Comparison of ENCODE assay signal across 8 cellular contexts in genomic region chr11:6315811-6316425, GRCh38. TPM values are rescaled to one million over a fixed set of nuclear protein-coding genes. Genes with fewer than 3 reads are reported as not detected.
DNase-seq lines count a peak whose midpoint lies in the region; ATAC-seq and TF ChIP-seq lines count a peak whose summit lies in the region.

No MANE protein-coding gene starts in this region.

- no peak overlapping the region for H3K27ac Mint-ChIP-seq in H9
- no peak overlapping the region for H3K27ac Mint-ChIP-seq in memory B cell

- H3K4me3 Mint-ChIP-seq in H9 (no peak overlapping the region), memory B cell (no peak overlapping the region)

- no peak overlapping the region for H3K23ac ChIP-seq in H9 (ENCODE audit: insufficient read length, low read depth, low read length)

- no peaks in the 10 kb centered on the region for H3K36me3 ChIP-seq in testis (ENCODE audit: low read depth, missing control alignments)

- no CpG with 5 or more reads among the region's 10 CpGs for WGBS in H9 (ENCODE audit: extremely low coverage, insufficient read length, low lambda C conversion rate)
- 22 to 27% methylated on average over 10 of the region's 10 CpGs for WGBS in testis, 2 donors

- no peak overlapping the region for H2AK5ac ChIP-seq in H9 (ENCODE audit: insufficient read length, low read length)

- no peak overlapping the region for H4K8ac ChIP-seq in H9 (replicated peaks; ENCODE audit: insufficient read length, low read depth, low read length)

- no peak overlapping the region for H4K5ac ChIP-seq in H9 (ENCODE audit: insufficient read length, low read depth, low read length)

- no peak overlapping the region for H2BK5ac ChIP-seq in H9 (ENCODE audit: insufficient read length, low read length)

- H3K36me3 Mint-ChIP-seq in H9 (ENCODE audit: insufficient read depth in 1 of 3, low read depth in 3 of 3) (peaks cover 0 to 14% (median 13%) of the 10 kb centered on the region in 3 experiments; a peak in 4 of 7 replicates), memory B cell (no peaks in the 10 kb centered on the region)

- H3K4me1 ChIP-seq in H9 (ENCODE audit: insufficient read depth, low read length), result no peaks in the 10 kb centered on the region
- peaks cover 22% of the 10 kb centered on the region for H3K4me1 ChIP-seq in testis

- no peaks in the 10 kb centered on the region for H3K79me1 ChIP-seq in H9 (ENCODE audit: insufficient read depth, low read depth, low read length, poor library complexity, severe bottlenecking)

- no peak overlapping the region for H2BK120ac ChIP-seq in H9 (ENCODE audit: low read depth, low read length, poor library complexity, severe bottlenecking)

- no peak overlapping the region for H3K18ac ChIP-seq in H9 (ENCODE audit: insufficient read length, low read depth, low read length)

- H3T11ph ChIP-seq in H9 (ENCODE audit: low read length), result no peak overlapping the region

- peaks cover 18% of the 10 kb centered on the region for H3K23me2 ChIP-seq in H9 (ENCODE audit: insufficient read length, low read depth, low read length, poor library complexity, severe bottlenecking)

- H3K27me3 ChIP-seq in H9 (ENCODE audit: insufficient read depth, low read length) (no peaks in the 10 kb centered on the region; the same call in 1 of the 2 replicates), testis (no peaks in the 10 kb centered on the region)

- no peak overlapping the region for H3K14ac ChIP-seq in H9 (ENCODE audit: insufficient read depth, low read length)

- H2BK15ac ChIP-seq in H9 (ENCODE audit: low read depth, low read length), result no peak overlapping the region

- no peak overlapping the region for H2BK12ac ChIP-seq in H9 (ENCODE audit: insufficient read length, low read depth, low read length)

- no peak overlapping the region for H3K4me2 ChIP-seq in H9 (ENCODE audit: insufficient read depth, insufficient read length, low read length)

- peak; percentile 22 for DNase-seq in stimulated activated naive CD4-positive, alpha-beta T cell treated with Interleukin-2 at 50 U/mL for 16 hours (lab: John Stamatoyannopoulos, UW)
- no peak for DNase-seq in stimulated activated naive CD4-positive, alpha-beta T cell (lab: John Stamatoyannopoulos, UW)
- DNase-seq in H9, result peak; percentile 78
- DNase-seq in LHCN-M2 (ENCODE audit: low read depth), result peak; percentile 62
- DNase-seq in dermis microvascular lymphatic vessel endothelial cell (ENCODE audit: low read depth in 2 of 2), result peak; percentile 38 to 66
- peak; percentile 5 to 19 for DNase-seq in memory B cell (ENCODE audit: low spot score in 2 of 2)
- peak; percentile 77 for DNase-seq in testis

- no peak overlapping the region for H3K27ac ChIP-seq in H9 (ENCODE audit: insufficient read length, low read depth, low read length)
- no peak overlapping the region for H3K27ac ChIP-seq in testis

- ATAC-seq in SK-N-SH treated with all-trans-retinoic acid at 6 μM for 48 hours (peak; percentile 90), memory B cell (ENCODE audit: low read depth) (peak; percentile 78)

- intact Hi-C loops in testis (cut with DNase I; ENCODE audit: low total_unique reads), result no loop called here

- H3K9me3 Mint-ChIP-seq in H9 (no peaks in the 10 kb centered on the region; a peak in 1 of 5 replicates), memory B cell (no peaks in the 10 kb centered on the region)

- H3K9ac ChIP-seq in H9 (ENCODE audit: extremely low read depth, insufficient read length, low read length), result no peak overlapping the region

- no peaks in the 10 kb centered on the region for H3K79me2 ChIP-seq in H9 (ENCODE audit: insufficient read depth, low read length)

- H3K4ac ChIP-seq in H9 (ENCODE audit: low read depth, low read length), result no peak overlapping the region

- no peak for TF ChIP-seq POLR2A in testis (IDR thresholded peaks at IDR 0.05)

- H3K9me3 ChIP-seq in H9 (ENCODE audit: control insufficient read depth, low read depth, low read length), result no peaks in the 10 kb centered on the region
- H3K9me3 ChIP-seq in testis, result no peaks in the 10 kb centered on the region

- H2BK20ac ChIP-seq in H9 (ENCODE audit: low read depth, low read length, poor library complexity, severe bottlenecking), result no peak overlapping the region

- H3K27me3 Mint-ChIP-seq in H9 (ENCODE audit: low read depth) (no peaks in the 10 kb centered on the region; the same call in none of the 2 replicates), memory B cell (peaks cover 18% of the 10 kb centered on the region)

- H2AFZ ChIP-seq in H9 (ENCODE audit: low read length), result no peak overlapping the region

- no peak overlapping the region for H4K91ac ChIP-seq in H9 (ENCODE audit: insufficient read length, low read depth, low read length)

- H3K4me1 Mint-ChIP-seq in H9, result peaks cover 32% of the 10 kb centered on the region in 2 experiments
- H3K4me1 Mint-ChIP-seq in memory B cell, result peaks cover 9% of the 10 kb centered on the region

- peak; percentile 87 for TF ChIP-seq CTCF in H9 (conservative IDR thresholded peaks at IDR 0.05)
- TF ChIP-seq CTCF in testis (IDR thresholded peaks at IDR 0.05), result peak; percentile 53 to 80 (median 69)

- H3K56ac ChIP-seq in H9 (ENCODE audit: insufficient read length, low read depth, low read length), result no peak overlapping the region

- H3K4me3 ChIP-seq in testis, result no peak overlapping the region

- H4K20me1 ChIP-seq in H9 (ENCODE audit: control insufficient read depth, insufficient read depth, insufficient read length), result no peaks in the 10 kb centered on the region

TF ChIP-seq in SK-N-SH treated with all-trans-retinoic acid at 6 μM for 48 hours, 23 proteins besides CTCF, POLR2A, EP300 and RAD21:
- TF ChIP-seq PATZ1 (CRISPR knock-in tag; IDR thresholded peaks at IDR 0.05; ENCODE audit: borderline replicate concordance) (no peak), TSHZ2 (CRISPR knock-in tag; IDR thresholded peaks at IDR 0.05) (no peak), ZC3H10 (CRISPR knock-in tag; IDR thresholded peaks at IDR 0.05) (no peak), RARB (CRISPR knock-in tag; IDR thresholded peaks at IDR 0.05) (no peak), SNAI2 (CRISPR knock-in tag; IDR thresholded peaks at IDR 0.05) (no peak)

RNA-seq across cellular contexts. Expression of gene CAVIN3, which starts 4.4 kb away (rescaled TPM):
- 56.7 and 60.0 TPM in 2 replicates for total RNA-seq in H9 (2021)
- total RNA-seq in LHCN-M2 (2014; rRNA removed), result 376 and 433 TPM in 2 replicates
- 156 TPM for polyA plus RNA-seq in LHCN-M2 (2012)
- total RNA-seq in dermis microvascular lymphatic vessel endothelial cell, result 106 and 127 TPM in 2 replicates
- total RNA-seq in testis, result 100 to 1,000 TPM; 103 to 177 TPM
- polyA plus RNA-seq in testis (ENCODE audit: insufficient read depth, low read depth, low replicate concordance), result 237 TPM

RNA-seq across cellular contexts. Expression of gene CCKBR, which starts 56.3 kb away (rescaled TPM):
- 10.6 and 10.9 TPM in 2 replicates for total RNA-seq in H9 (2021)
- total RNA-seq in LHCN-M2 (2014; rRNA removed), result not detected in 2 replicates
- not detected for polyA plus RNA-seq in LHCN-M2 (2012)
- not detected in 2 replicates for total RNA-seq in dermis microvascular lymphatic vessel endothelial cell
- under 1 TPM; 0.37 to 0.63 TPM for total RNA-seq in testis
- polyA plus RNA-seq in testis (ENCODE audit: insufficient read depth, low read depth, low replicate concordance), result 0.47 TPM

Comparison
In these comparisons a context has a peak if more than half of its experiments do, and no peak if none do; other contexts are left out.
1. DNase-seq: peak in stimulated activated naive CD4-positive, alpha-beta T cell treated with Interleukin-2 at 50 U/mL for 16 hours (single experiment), H9 (single experiment), LHCN-M2 (single experiment), dermis microvascular lymphatic vessel endothelial cell (2 of 2), memory B cell (2 of 2) and testis (single experiment); none in stimulated activated naive CD4-positive, alpha-beta T cell (0 of 6).